Comparison of ENCODE assay signal across 1 cellular context in the genomic region with DNA sequence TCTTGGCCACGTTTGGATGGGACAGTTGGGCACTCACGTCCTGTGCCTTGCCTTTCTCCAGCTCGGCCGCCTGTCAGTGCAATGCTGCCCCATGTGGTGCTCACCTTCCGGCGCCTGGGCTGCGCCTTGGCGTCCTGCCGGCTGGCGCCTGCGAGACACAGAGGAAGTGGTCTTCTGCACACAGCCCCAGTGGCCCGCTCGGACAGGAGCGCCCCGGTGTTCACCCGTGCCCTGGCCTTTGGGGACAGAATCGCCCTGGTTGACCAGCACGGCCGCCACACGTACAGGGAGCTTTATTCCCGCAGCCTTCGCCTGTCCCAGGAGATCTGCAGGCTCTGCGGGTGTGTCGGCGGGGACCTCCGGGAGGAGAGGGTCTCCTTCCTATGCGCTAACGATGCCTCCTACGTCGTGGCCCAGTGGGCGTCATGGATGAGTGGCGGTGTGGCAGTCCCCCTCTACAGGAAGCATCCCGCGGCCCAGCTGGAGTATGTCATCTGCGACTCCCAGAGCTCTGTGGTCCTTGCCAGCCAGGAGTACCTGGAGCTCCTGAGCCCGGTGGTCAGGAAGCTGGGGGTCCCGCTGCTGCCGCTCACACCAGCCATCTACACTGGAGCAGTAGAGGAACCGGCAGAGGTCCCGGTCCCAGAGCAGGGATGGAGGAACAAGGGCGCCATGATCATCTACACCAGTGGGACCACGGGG.
TF ChIP-seq lines count a peak whose summit lies in the region.

No MANE protein-coding gene starts in this region.

TF ChIP-seq in K562, 482 proteins besides CTCF, POLR2A, EP300 and RAD21:
- TF ChIP-seq POLR2G (IDR thresholded peaks at IDR 0.05; ENCODE audit: low read depth, low read length) (peak; percentile 17; the same call in 1 of the 2 replicates), BHLHE40 (IDR thresholded peaks at IDR 0.05; ENCODE audit: low read length) (no peak)
